Comparison of ENCODE assay signal across 1 cellular context in the genomic region with DNA sequence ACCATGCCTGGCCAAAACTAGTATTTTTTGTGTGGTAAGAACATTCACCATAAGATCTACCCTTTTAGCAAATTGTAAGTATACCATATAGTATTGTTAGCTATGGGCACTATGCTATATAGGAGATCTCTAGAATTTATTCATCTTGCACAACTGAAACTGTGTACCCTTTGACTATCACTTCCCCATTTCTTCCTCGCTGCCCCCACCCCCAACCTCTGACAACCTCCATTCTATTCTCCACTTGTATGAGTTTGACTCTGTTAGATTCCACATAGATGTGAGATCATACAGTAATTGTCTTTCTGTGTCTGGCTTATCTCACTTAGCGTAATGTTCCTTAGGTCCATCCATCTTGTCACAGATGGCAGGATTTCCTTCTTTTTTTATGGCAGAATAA.
A peak's percentile ranks its signal among the peaks of the same experiment; 100 is the strongest.
TF ChIP-seq lines count a peak whose summit lies in the region.

No MANE protein-coding gene starts in this region.

TF ChIP-seq in GM12878, 131 proteins besides CTCF, POLR2A, EP300 and RAD21:
- 0 out of 2 replicates have a peak, but pooled peaks have one; percentile 22 for TF ChIP-seq CREM (IDR thresholded peaks at IDR 0.05; ENCODE audit: low read depth)
- TF ChIP-seq, protein P1, sequence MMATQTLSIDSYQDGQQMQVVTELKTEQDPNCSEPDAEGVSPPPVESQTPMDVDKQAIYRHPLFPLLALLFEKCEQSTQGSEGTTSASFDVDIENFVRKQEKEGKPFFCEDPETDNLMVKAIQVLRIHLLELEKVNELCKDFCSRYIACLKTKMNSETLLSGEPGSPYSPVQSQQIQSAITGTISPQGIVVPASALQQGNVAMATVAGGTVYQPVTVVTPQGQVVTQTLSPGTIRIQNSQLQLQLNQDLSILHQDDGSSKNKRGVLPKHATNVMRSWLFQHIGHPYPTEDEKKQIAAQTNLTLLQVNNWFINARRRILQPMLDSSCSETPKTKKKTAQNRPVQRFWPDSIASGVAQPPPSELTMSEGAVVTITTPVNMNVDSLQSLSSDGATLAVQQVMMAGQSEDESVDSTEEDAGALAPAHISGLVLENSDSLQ (IDR thresholded peaks at IDR 0.05), result no peak
- no peak for TF ChIP-seq ZNF384 (IDR thresholded peaks at IDR 0.05; ENCODE audit: borderline replicate concordance, low read depth, low read length)
- no peak for TF ChIP-seq BCL11A (IDR thresholded peaks at IDR 0.05; ENCODE audit: low read depth, low read length)
- TF ChIP-seq, protein P2, sequence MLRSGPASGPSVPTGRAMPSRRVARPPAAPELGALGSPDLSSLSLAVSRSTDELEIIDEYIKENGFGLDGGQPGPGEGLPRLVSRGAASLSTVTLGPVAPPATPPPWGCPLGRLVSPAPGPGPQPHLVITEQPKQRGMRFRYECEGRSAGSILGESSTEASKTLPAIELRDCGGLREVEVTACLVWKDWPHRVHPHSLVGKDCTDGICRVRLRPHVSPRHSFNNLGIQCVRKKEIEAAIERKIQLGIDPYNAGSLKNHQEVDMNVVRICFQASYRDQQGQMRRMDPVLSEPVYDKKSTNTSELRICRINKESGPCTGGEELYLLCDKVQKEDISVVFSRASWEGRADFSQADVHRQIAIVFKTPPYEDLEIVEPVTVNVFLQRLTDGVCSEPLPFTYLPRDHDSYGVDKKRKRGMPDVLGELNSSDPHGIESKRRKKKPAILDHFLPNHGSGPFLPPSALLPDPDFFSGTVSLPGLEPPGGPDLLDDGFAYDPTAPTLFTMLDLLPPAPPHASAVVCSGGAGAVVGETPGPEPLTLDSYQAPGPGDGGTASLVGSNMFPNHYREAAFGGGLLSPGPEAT (IDR thresholded peaks at IDR 0.05; ENCODE audit: low read depth), result no peak
- TF ChIP-seq CBFB (IDR thresholded peaks at IDR 0.05; ENCODE audit: low read depth), result 0 out of 2 replicates have a peak, but pooled peaks have one; percentile 17
- TF ChIP-seq DPF2 (IDR thresholded peaks at IDR 0.05), result 0 out of 2 replicates have a peak, but pooled peaks have one; percentile 16
- TF ChIP-seq CHD1 (IDR thresholded peaks at IDR 0.05; ENCODE audit: low read depth, low read length), result no peak
- no peak for TF ChIP-seq SMC3 (IDR thresholded peaks at IDR 0.05; ENCODE audit: borderline replicate concordance, low read length)
- peak; percentile 28; the same call in 1 of the 2 replicates for TF ChIP-seq NFIC (IDR thresholded peaks at IDR 0.05; ENCODE audit: low read depth, low read length)
- no peak for TF ChIP-seq LARP7 (IDR thresholded peaks at IDR 0.05)
- peak; percentile 39; the same call in 1 of the 2 replicates for TF ChIP-seq JUNB (IDR thresholded peaks at IDR 0.05)
- no peak for TF ChIP-seq ZNF207 (IDR thresholded peaks at IDR 0.05; ENCODE audit: borderline replicate concordance)
- no peak for TF ChIP-seq KLF5 (IDR thresholded peaks at IDR 0.05; ENCODE audit: partially characterized antibody)
- TF ChIP-seq, protein P3, sequence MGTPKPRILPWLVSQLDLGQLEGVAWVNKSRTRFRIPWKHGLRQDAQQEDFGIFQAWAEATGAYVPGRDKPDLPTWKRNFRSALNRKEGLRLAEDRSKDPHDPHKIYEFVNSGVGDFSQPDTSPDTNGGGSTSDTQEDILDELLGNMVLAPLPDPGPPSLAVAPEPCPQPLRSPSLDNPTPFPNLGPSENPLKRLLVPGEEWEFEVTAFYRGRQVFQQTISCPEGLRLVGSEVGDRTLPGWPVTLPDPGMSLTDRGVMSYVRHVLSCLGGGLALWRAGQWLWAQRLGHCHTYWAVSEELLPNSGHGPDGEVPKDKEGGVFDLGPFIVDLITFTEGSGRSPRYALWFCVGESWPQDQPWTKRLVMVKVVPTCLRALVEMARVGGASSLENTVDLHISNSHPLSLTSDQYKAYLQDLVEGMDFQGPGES (IDR thresholded peaks at IDR 0.05), result no peak
- TF ChIP-seq ESRRA (IDR thresholded peaks at IDR 0.05; ENCODE audit: low read length), result no peak
- TF ChIP-seq SPI1 (IDR thresholded peaks at IDR 0.05; ENCODE audit: borderline replicate concordance, insufficient read depth, low read depth, low read length), result peak; percentile 85
